Comparison of ENCODE assay signal across 14 cellular contexts in the genomic region with DNA sequence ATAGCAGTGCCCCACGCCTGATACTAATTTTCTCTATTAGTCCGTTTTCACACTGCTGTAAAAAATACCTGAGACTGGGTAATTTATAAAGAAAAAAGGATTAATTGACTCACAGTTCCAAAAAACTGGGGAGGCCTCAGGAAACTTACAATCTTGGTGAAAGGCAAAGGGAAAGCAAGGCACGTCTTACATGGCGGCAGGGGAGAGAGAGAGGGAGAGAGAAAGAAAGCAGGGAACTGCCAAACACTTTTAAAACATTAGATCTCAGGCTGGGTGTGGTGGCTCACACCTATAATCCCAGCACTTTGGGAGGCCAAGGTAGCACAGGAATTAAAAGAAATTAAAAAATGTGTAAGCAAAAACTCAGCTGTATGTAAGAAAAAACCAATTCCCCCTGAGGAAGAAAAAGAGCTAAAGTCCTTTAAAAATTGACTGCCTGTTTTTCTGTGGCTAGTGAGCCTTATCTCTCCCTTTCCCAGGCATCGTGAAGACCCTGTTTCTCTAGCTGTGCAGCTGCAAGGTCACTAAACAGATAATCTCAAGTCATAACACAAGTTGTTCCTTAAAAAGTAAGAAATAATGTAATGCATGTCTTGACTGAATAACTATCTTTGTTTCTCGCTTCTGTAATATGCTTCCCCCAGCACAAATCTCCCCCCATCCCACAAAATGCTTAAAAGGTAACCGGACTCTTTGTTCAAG. TPM values are rescaled to one million over a fixed set of nuclear protein-coding genes. Genes with fewer than 3 reads are reported as not detected.
"Had no signal": no experiment of that assay in that cellular context is flagged by ENCODE, and none has a peak within 500 bp of the region (broad histone marks: within the 10 kb centered on the region; RNA-seq: fewer than 3 reads in every experiment).

No MANE protein-coding gene starts in this region.

- H3K36me3 ChIP-seq: gastroesophageal sphincter had no signal

- H3K4me3 ChIP-seq: coronary artery, gastroesophageal sphincter had no signal

- ATAC-seq: gastroesophageal sphincter, left ventricle myocardium superior, SK-N-SH treated with all-trans-retinoic acid at 6 μM for 48 hours had no signal

- H3K9me3 ChIP-seq: gastroesophageal sphincter had no signal

- H3K27ac ChIP-seq: coronary artery, epithelial cell of prostate, gastroesophageal sphincter, VCaP had no signal

- DNase-seq: activated naive CD4-positive, alpha-beta T cell treated with anti-CD3 and anti-CD28 coated beads, Interleukin-2, amount 50 U/mL, for 16 hours; central memory CD4-positive, alpha-beta T cell; effector memory CD4-positive, alpha-beta T cell; left ventricle myocardium superior; mesenchymal stem cell; retina; stimulated activated CD4-positive, alpha-beta T cell treated with anti-CD3 and anti-CD28 coated beads, Interleukin-4, amount 100 ng/mL, for 4 hours had no signal

RNA-seq across cellular contexts. Expression of a gene that starts 14.0 kb away (rescaled TPM):
- total RNA-seq: kidney, left ventricle myocardium superior, skeletal muscle tissue had no signal

RNA-seq across cellular contexts. Expression of a gene that starts 48.4 kb away (rescaled TPM):
- total RNA-seq: left ventricle myocardium superior, skeletal muscle tissue had no signal
